14 cellular contexts compared by ENCODE assay signal in the genomic region with DNA sequence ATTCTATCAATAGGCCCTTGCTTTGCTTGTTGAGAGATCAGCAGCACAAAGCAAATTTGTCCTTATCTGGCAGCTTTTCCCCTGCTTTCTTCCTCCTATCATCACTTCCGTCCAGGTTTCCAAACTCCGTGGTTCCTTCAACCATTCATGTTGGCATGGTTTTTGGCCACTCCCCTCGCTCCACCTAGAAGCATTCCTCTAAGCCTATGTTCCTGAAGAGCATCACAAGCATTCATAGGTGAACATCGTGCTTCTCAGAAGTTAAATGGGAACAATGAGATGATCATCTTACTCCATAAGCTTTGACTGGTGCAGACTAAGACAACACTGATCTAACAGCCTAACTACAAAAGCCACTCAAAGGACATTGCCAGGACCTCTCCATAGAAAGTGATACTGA.
DNase-seq lines count a peak whose midpoint lies in the region; ATAC-seq and TF ChIP-seq lines count a peak whose summit lies in the region.
"Had no signal": no experiment of that assay in that cellular context is flagged by ENCODE, and none has a peak within 500 bp of the region (broad histone marks: within the 10 kb centered on the region; RNA-seq: fewer than 3 reads in every experiment).

No MANE protein-coding gene starts in this region.

- no peak for DNase-seq in stimulated activated naive CD8-positive, alpha-beta T cell treated with anti-CD3 and anti-CD28 coated beads, Interleukin-15, Interleukin-2, amounts not matched to agents 100 U/mL and 50 U/mL, for 24 hours
- no peak for DNase-seq in activated naive CD8-positive, alpha-beta T cell treated with anti-CD3 and anti-CD28 coated beads, Interleukin-2, amount 50 U/mL, for 24 hours
- no peak for DNase-seq in naive thymus-derived CD8-positive, alpha-beta T cell
- DNase-seq in vagina (ENCODE audit: extremely low spot score in 2 of 2) = no peak
- DNase-seq in stimulated activated CD8-positive, alpha-beta memory T cell treated with anti-CD3 and anti-CD28 coated beads, Interleukin-4, amount 100 ng/mL, for 48 hours = no peak
- DNase-seq in NCI-H2029 (lab: John Stamatoyannopoulos, UW) = no peak
- DNase-seq: activated CD4-positive, alpha-beta T cell treated with anti-CD3 and anti-CD28 coated beads, Interleukin-2, amount 50 U/mL, for 48 hours; central memory CD4-positive, alpha-beta T cell; NCI-H187 treated with DMSO at 0.1 percent for 48 hours; RPMI8226 had no signal

- H3K4me1 Mint-ChIP-seq in stimulated activated naive CD8-positive, alpha-beta T cell treated with anti-CD3 and anti-CD28 coated beads, Interleukin-15, Interleukin-2, amounts not matched to agents 100 ng/mL and 50 ng/mL, for 24 hours (ENCODE audit: low read depth) = peaks cover 99% of the 10 kb centered on the region
- peaks cover 98% of the 10 kb centered on the region for H3K4me1 Mint-ChIP-seq in activated naive CD8-positive, alpha-beta T cell treated with anti-CD3 and anti-CD28 coated beads, Interleukin-2, amount 50 U/mL, for 24 hours
- H3K4me1 Mint-ChIP-seq in naive thymus-derived CD8-positive, alpha-beta T cell = peaks cover 66 to 100% (median 97%) of the 10 kb centered on the region in 4 donors

- peaks cover 60% of the 10 kb centered on the region for H3K36me3 Mint-ChIP-seq in stimulated activated naive CD8-positive, alpha-beta T cell treated with anti-CD3 and anti-CD28 coated beads, Interleukin-15, Interleukin-2, amounts not matched to agents 100 ng/mL and 50 ng/mL, for 24 hours (ENCODE audit: low read depth)
- H3K36me3 Mint-ChIP-seq in activated naive CD8-positive, alpha-beta T cell treated with anti-CD3 and anti-CD28 coated beads, Interleukin-2, amount 50 U/mL, for 24 hours (ENCODE audit: low read depth) = peaks cover 53% of the 10 kb centered on the region
- H3K36me3 Mint-ChIP-seq in naive thymus-derived CD8-positive, alpha-beta T cell = peaks cover 5 to 83% (median 15%) of the 10 kb centered on the region in 3 donors

- POLR2A ChIA-PET in naive thymus-derived CD8-positive, alpha-beta T cell (lab: Charles Lee) = interaction anchor here (0.6 to 28.4 kb wide), 11 partner anchors 9 to 211 kb away, joined by 3 to 603 read pairs (median 7); no protein-coding TSS in a partner anchor

- no peak overlapping the region for H3K4me3 ChIP-seq in vagina
- H3K4me3 ChIP-seq: lung had no signal

- H3K27me3 Mint-ChIP-seq in stimulated activated naive CD8-positive, alpha-beta T cell treated with anti-CD3 and anti-CD28 coated beads, Interleukin-15, Interleukin-2, amounts not matched to agents 100 ng/mL and 50 ng/mL, for 24 hours = no peaks in the 10 kb centered on the region
- H3K27me3 Mint-ChIP-seq in activated naive CD8-positive, alpha-beta T cell treated with anti-CD3 and anti-CD28 coated beads, Interleukin-2, amount 50 U/mL, for 24 hours = no peaks in the 10 kb centered on the region
- H3K27me3 Mint-ChIP-seq in naive thymus-derived CD8-positive, alpha-beta T cell = no peaks in the 10 kb centered on the region

- ATAC-seq in stimulated activated naive CD8-positive, alpha-beta T cell treated with anti-CD3 and anti-CD28 coated beads, Interleukin-15, Interleukin-2, amounts not matched to agents 100 U/mL and 50 U/mL, for 24 hours = no peak
- peak; percentile 3 for ATAC-seq in activated naive CD8-positive, alpha-beta T cell treated with anti-CD3 and anti-CD28 coated beads, Interleukin-2, amount 50 U/mL, for 24 hours
- ATAC-seq in naive thymus-derived CD8-positive, alpha-beta T cell = no peak
- ATAC-seq in HG03432 (IDR thresholded peaks at IDR 0.05; ENCODE audit: unreplicated experiment) = no peak

- no peak for TF ChIP-seq CTCF in vagina (IDR thresholded peaks at IDR 0.05)

- H3K4me1 ChIP-seq in vagina = peaks cover 98% of the 10 kb centered on the region

- H3K27ac Mint-ChIP-seq in stimulated activated naive CD8-positive, alpha-beta T cell treated with anti-CD3 and anti-CD28 coated beads, Interleukin-15, Interleukin-2, amounts not matched to agents 100 ng/mL and 50 ng/mL, for 24 hours = peak overlapping the region; percentile 99
- peak overlapping the region; percentile 100 for H3K27ac Mint-ChIP-seq in activated naive CD8-positive, alpha-beta T cell treated with anti-CD3 and anti-CD28 coated beads, Interleukin-2, amount 50 U/mL, for 24 hours
- H3K27ac Mint-ChIP-seq in naive thymus-derived CD8-positive, alpha-beta T cell = peak overlapping the region; percentile 93 to 99 (median 96)

- intact Hi-C loops in vagina (cut with DNase I) = no loop called here

- no peaks in the 10 kb centered on the region for H3K9me3 ChIP-seq in vagina

- peak overlapping the region; percentile 94 for H3K4me3 Mint-ChIP-seq in stimulated activated naive CD8-positive, alpha-beta T cell treated with anti-CD3 and anti-CD28 coated beads, Interleukin-15, Interleukin-2, amounts not matched to agents 100 ng/mL and 50 ng/mL, for 24 hours
- H3K4me3 Mint-ChIP-seq in activated naive CD8-positive, alpha-beta T cell treated with anti-CD3 and anti-CD28 coated beads, Interleukin-2, amount 50 U/mL, for 24 hours = peak overlapping the region; percentile 81
- peak overlapping the region; percentile 87 to 99 (median 98) for H3K4me3 Mint-ChIP-seq in naive thymus-derived CD8-positive, alpha-beta T cell

- H3K27ac ChIP-seq in vagina = peak overlapping the region; percentile 79
- H3K27ac ChIP-seq: C4-2B had no signal

- TF ChIP-seq POLR2A in vagina (IDR thresholded peaks at IDR 0.05) = no peak

- no peaks in the 10 kb centered on the region for H3K27me3 ChIP-seq in vagina

- no peaks in the 10 kb centered on the region for H3K36me3 ChIP-seq in vagina

- H3K9me3 Mint-ChIP-seq in stimulated activated naive CD8-positive, alpha-beta T cell treated with anti-CD3 and anti-CD28 coated beads, Interleukin-15, Interleukin-2, amounts not matched to agents 100 ng/mL and 50 ng/mL, for 24 hours = no peaks in the 10 kb centered on the region
- H3K9me3 Mint-ChIP-seq in activated naive CD8-positive, alpha-beta T cell treated with anti-CD3 and anti-CD28 coated beads, Interleukin-2, amount 50 U/mL, for 24 hours = no peaks in the 10 kb centered on the region
- no peaks in the 10 kb centered on the region for H3K9me3 Mint-ChIP-seq in naive thymus-derived CD8-positive, alpha-beta T cell
